8 cellular contexts compared by ENCODE assay signal in the genomic region with DNA sequence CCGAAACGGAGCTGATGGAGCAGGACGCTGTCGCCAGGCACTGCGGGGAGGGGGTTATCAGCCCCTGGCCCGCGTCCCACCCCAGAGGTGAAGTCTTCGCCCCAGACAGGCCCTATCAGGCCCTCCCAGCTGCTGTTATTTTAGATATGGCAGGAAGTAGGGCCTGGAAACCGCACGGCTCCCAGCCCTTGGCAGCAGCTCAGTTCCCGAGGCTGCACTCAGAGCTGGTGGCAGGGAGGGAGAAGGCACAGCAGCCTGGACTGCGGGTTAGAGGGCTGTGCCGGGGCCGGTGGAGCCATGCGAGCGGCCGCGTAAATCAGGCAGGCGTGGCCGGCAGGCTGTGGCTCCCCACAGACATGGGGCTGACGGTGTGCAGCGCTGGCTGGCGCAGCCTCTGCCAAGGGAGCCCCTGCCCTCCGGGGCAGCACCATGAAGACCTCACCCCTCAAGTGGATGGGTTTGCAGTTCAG.
DNase-seq lines count a peak whose midpoint lies in the region; ATAC-seq lines count a peak whose summit lies in the region.

No MANE protein-coding gene starts in this region.

- no peak overlapping the region for H3K9ac ChIP-seq in HUES48 (ENCODE audit: low read depth, low read length)

- H3K4me1 ChIP-seq in CD4-positive, alpha-beta memory T cell (ENCODE audit: insufficient read depth, low read length), result peaks cover 54% of the 10 kb centered on the region
- peaks cover 5% of the 10 kb centered on the region; the same call in 1 of the 2 replicates for H3K4me1 ChIP-seq in HUES48 (ENCODE audit: control insufficient read depth, insufficient read depth, low read length)

- H3K27me3 ChIP-seq in CD4-positive, alpha-beta memory T cell (ENCODE audit: insufficient read depth, low read length), result no peaks in the 10 kb centered on the region
- peaks cover 3% of the 10 kb centered on the region for H3K27me3 ChIP-seq in HUES48 (ENCODE audit: control insufficient read depth, insufficient read depth, low read length)

- H3K27ac ChIP-seq in CD4-positive, alpha-beta memory T cell (ENCODE audit: low read depth, low read length), result peak overlapping the region; percentile 36
- H3K27ac ChIP-seq in HUES48 (ENCODE audit: low read depth, low read length), result peak overlapping the region; percentile 2

- DNase-seq in CD4-positive, alpha-beta memory T cell, result peak in 3 of 5 donors; percentile 23 to 48 (median 27)
- DNase-seq in amniotic epithelial cell (ENCODE audit: low read depth) (peak; percentile 24), hepatic stellate cell (ENCODE audit: low spot score) (peak; percentile 67), retina (peak; percentile 59), NCI-H1105 treated with DMSO at 0.1 percent for 48 hours (lab: John Stamatoyannopoulos, UW) (no peak), SHP77 (lab: John Stamatoyannopoulos, UW) (no peak)

- peak overlapping the region; percentile 87 to 92 (median 91) for H3K27ac Mint-ChIP-seq in CD4-positive, alpha-beta memory T cell

- peaks cover 35 to 68% (median 51%) of the 10 kb centered on the region in 4 donors for H3K4me1 Mint-ChIP-seq in CD4-positive, alpha-beta memory T cell

- no peaks in the 10 kb centered on the region for H3K27me3 Mint-ChIP-seq in CD4-positive, alpha-beta memory T cell

- intact Hi-C loops in CD4-positive, alpha-beta memory T cell (cut with micrococcal nuclease), result no loop called here

- POLR2A ChIA-PET in CD4-positive, alpha-beta memory T cell (lab: Charles Lee; ENCODE audit: partially characterized antibody), result interaction anchor here (1.2 to 3.9 kb wide), 5 partner anchors 10 to 111 kb away, joined by 3 to 17 read pairs (median 6); partner anchors contain the start of gene NFATC1

- H3K9me3 ChIP-seq in CD4-positive, alpha-beta memory T cell (ENCODE audit: control insufficient read depth in 1 of 2, low read length in 2 of 2), result no peaks in the 10 kb centered on the region
- no peaks in the 10 kb centered on the region for H3K9me3 ChIP-seq in HUES48 (ENCODE audit: control insufficient read depth, insufficient read depth, low read length)

- peaks cover 1% of the 10 kb centered on the region for H3K36me3 ChIP-seq in CD4-positive, alpha-beta memory T cell (ENCODE audit: insufficient read depth, low read length)
- H3K36me3 ChIP-seq in HUES48 (ENCODE audit: control insufficient read depth, insufficient read depth, low read length), result no peaks in the 10 kb centered on the region

- no peaks in the 10 kb centered on the region for H3K9me3 Mint-ChIP-seq in CD4-positive, alpha-beta memory T cell

- peak overlapping the region in 7 of 8 donors; percentile 38 to 78 (median 68) for H3K4me3 Mint-ChIP-seq in CD4-positive, alpha-beta memory T cell

- ATAC-seq in GM21576 (IDR thresholded peaks at IDR 0.05; ENCODE audit: unreplicated experiment), result no peak

- H3K36me3 Mint-ChIP-seq in CD4-positive, alpha-beta memory T cell, result peaks cover 9 to 19% of the 10 kb centered on the region in 2 donors

- CTCF ChIA-PET in CD4-positive, alpha-beta memory T cell (lab: Charles Lee; ENCODE audit: partially characterized antibody), result interaction anchor here (1.1 to 3.1 kb wide), 3 partner anchors 9 to 126 kb away, joined by 5 to 10 read pairs (median 7); no protein-coding TSS in a partner anchor

- H3K4me3 ChIP-seq in CD4-positive, alpha-beta memory T cell (ENCODE audit: low read length in 2 of 2), result no peak overlapping the region
- no peak overlapping the region for H3K4me3 ChIP-seq in HUES48 (ENCODE audit: low read depth, low read length)

Comparison
In these comparisons a context has a peak if more than half of its experiments do, and no peak if none do; other contexts are left out.
1. DNase-seq: peak in CD4-positive, alpha-beta memory T cell (3 of 5), amniotic epithelial cell (single experiment), hepatic stellate cell (single experiment) and retina (single experiment); none in NCI-H1105 treated with DMSO at 0.1 percent for 48 hours (single experiment) and SHP77 (0 of 2).